8 cellular contexts compared by ENCODE assay signal in the genomic region with DNA sequence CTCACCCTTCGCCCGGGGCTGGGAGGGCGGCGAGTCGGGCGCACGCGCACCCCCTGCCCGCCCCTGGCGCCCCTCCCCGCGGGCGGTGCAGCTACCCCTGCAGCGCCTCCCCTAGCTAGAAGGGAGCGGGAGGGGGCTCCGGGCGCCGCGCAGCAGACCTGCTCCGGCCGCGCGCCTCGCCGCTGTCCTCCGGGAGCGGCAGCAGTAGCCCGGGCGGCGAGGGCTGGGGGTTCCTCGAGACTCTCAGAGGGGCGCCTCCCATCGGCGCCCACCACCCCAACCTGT. TPM values are rescaled to one million over a fixed set of nuclear protein-coding genes. Genes with fewer than 3 reads are reported as not detected.
A peak's percentile ranks its signal among the peaks of the same experiment; 100 is the strongest.
DNase-seq lines count a peak whose midpoint lies in the region; ATAC-seq, FAIRE-seq and TF ChIP-seq lines count a peak whose summit lies in the region.

A gene with protein sequence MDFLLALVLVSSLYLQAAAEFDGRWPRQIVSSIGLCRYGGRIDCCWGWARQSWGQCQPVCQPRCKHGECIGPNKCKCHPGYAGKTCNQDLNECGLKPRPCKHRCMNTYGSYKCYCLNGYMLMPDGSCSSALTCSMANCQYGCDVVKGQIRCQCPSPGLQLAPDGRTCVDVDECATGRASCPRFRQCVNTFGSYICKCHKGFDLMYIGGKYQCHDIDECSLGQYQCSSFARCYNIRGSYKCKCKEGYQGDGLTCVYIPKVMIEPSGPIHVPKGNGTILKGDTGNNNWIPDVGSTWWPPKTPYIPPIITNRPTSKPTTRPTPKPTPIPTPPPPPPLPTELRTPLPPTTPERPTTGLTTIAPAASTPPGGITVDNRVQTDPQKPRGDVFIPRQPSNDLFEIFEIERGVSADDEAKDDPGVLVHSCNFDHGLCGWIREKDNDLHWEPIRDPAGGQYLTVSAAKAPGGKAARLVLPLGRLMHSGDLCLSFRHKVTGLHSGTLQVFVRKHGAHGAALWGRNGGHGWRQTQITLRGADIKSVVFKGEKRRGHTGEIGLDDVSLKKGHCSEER (plus strand): TSS at position 148 of the 285 bp plus-strand sequence. CDS start 182 bp downstream, outside the sequence.

- DNase-seq in GM06990 (ENCODE audit: extremely low read depth, insufficient read length) = peak; percentile 85
- peak; percentile 54 for DNase-seq in NCI-H1105 treated with DMSO at 0.1 percent for 48 hours (lab: John Stamatoyannopoulos, UW)
- DNase-seq in H1 (ENCODE audit: low read depth in 1 of 2, low spot score in 2 of 2) = no peak
- DNase-seq in GDM1 (lab: John Stamatoyannopoulos, UW) = no peak
- no peak for DNase-seq in natural killer cell
- DNase-seq in cortex of kidney (lab: John Stamatoyannopoulos, UW) = no peak

- TF ChIP-seq EP300 in H1 (IDR thresholded peaks at IDR 0.05; ENCODE audit: borderline replicate concordance in 1 of 2, low read depth in 2 of 2, low read length in 2 of 2) = no peak

- H2AK5ac ChIP-seq in H1 (ENCODE audit: low read depth, low read length) = no peak within 1 kb of the TSS

- POLR2A ChIA-PET in H1 (lab: Charles Lee; ENCODE audit: partially characterized antibody) = no interaction called here

- ATAC-seq in GM21576 (IDR thresholded peaks at IDR 0.05; ENCODE audit: unreplicated experiment) (peak; percentile 37), natural killer cell (no peak)

- no peaks in the 10 kb centered on the region for H3K79me1 ChIP-seq in H1 (ENCODE audit: low read depth, low read length)

- FAIRE-seq in H1 (lab: Jason Lieb, UNC) = no peak

- H3K56ac ChIP-seq in H1 (replicated peaks; ENCODE audit: insufficient read length, low read depth, low read length) = no peak within 1 kb of the TSS

- H3K27me3 Mint-ChIP-seq in natural killer cell (ENCODE audit: low read depth in 2 of 2) = peaks cover 35 to 57% of the 10 kb centered on the region in 2 donors

- TF ChIP-seq CTCF in GM06990 (IDR thresholded peaks at IDR 0.05; ENCODE audit: insufficient read depth, low read length, poor library complexity, severe bottlenecking) (no peak), H1 (IDR thresholded peaks at IDR 0.05; ENCODE audit: control extremely low read depth in 1 of 3, insufficient read depth in 1 of 3, low read depth in 1 of 3, low read length in 3 of 3) (no peak), natural killer cell (IDR thresholded peaks at IDR 0.05) (no peak)

- TF ChIP-seq RAD21 in H1 (IDR thresholded peaks at IDR 0.05 in 1 of 2, conservative IDR thresholded peaks at IDR 0.05 in 1 of 2; ENCODE audit: low read depth in 2 of 2, low read length in 2 of 2) = no peak

- peaks cover 0 to 9% (median 5%) of the 10 kb centered on the region in 4 experiments; a peak in 4 of 7 replicates for H3K4me1 ChIP-seq in H1 (replicated peaks in 1 of 4; ENCODE audit: control insufficient read depth in 3 of 4, insufficient read depth in 4 of 4, low read length in 3 of 4)
- H3K4me1 ChIP-seq in mucosa of rectum (ENCODE audit: control insufficient read depth in 2 of 2, insufficient read depth in 2 of 2, low read length in 2 of 2) = peaks cover 3 to 7% of the 10 kb centered on the region in 2 donors

- no peak within 1 kb of the TSS for H4K91ac ChIP-seq in H1 (replicated peaks; ENCODE audit: insufficient read length, low read length)

- H2BK15ac ChIP-seq in H1 (ENCODE audit: low read length) = no peak within 1 kb of the TSS

- H3K36me3 Mint-ChIP-seq in natural killer cell = peaks cover 16% of the 10 kb centered on the region

- H3K4me1 Mint-ChIP-seq in natural killer cell = no peaks in the 10 kb centered on the region

- no peaks in the 10 kb centered on the region for H3K36me3 ChIP-seq in GM06990 (ENCODE audit: control insufficient read depth, insufficient read depth, low read length)
- H3K36me3 ChIP-seq in H1 (ENCODE audit: control insufficient read depth in 2 of 4, insufficient read depth in 4 of 4, low read length in 3 of 4) = no peaks in the 10 kb centered on the region
- no peaks in the 10 kb centered on the region for H3K36me3 ChIP-seq in mucosa of rectum (ENCODE audit: control insufficient read depth in 2 of 2, insufficient read depth in 2 of 2, low read length in 2 of 2)

- H3K27ac Mint-ChIP-seq in natural killer cell = no peak within 1 kb of the TSS

- no peak within 1 kb of the TSS for H2BK20ac ChIP-seq in H1 (ENCODE audit: low read length)

- no peak within 1 kb of the TSS for H3K23ac ChIP-seq in H1 (ENCODE audit: insufficient read length)

- peak within 1 kb of the TSS; percentile 48 for H2AFZ ChIP-seq in H1 (ENCODE audit: low read length)

- H3K27me3 ChIP-seq in GM06990 (replicated peaks; ENCODE audit: control insufficient read depth, insufficient read depth, low read length) (no peaks in the 10 kb centered on the region), H1 (replicated peaks in 1 of 4; ENCODE audit: control insufficient read depth in 3 of 4, extremely low read depth in 1 of 4, insufficient read depth in 3 of 4, low read length in 3 of 4) (peaks cover 19 to 52% (median 38%) of the 10 kb centered on the region in 4 experiments), mucosa of rectum (ENCODE audit: control insufficient read depth in 2 of 2, insufficient read depth in 2 of 2, low read length in 2 of 2) (no peaks in the 10 kb centered on the region)

- no peak within 1 kb of the TSS for H4K5ac ChIP-seq in H1 (ENCODE audit: insufficient read length, low read depth, low read length)

- H3K9me3 ChIP-seq in H1 (ENCODE audit: insufficient read depth in 2 of 2, low read depth in 1 of 2, low read length in 1 of 2) (no peaks in the 10 kb centered on the region), mucosa of rectum (ENCODE audit: control insufficient read depth in 2 of 2, low read length in 2 of 2) (no peaks in the 10 kb centered on the region)

- no peaks in the 10 kb centered on the region for H4K20me1 ChIP-seq in H1 (replicated peaks in 1 of 2; ENCODE audit: control insufficient read depth in 1 of 2, insufficient read depth in 2 of 2, low read length in 2 of 2)

- peak within 1 kb of the TSS; percentile 82; the same call in 1 of the 2 replicates for H4K8ac ChIP-seq in H1 (ENCODE audit: extremely low read depth, insufficient read depth, low read length)

- H3K14ac ChIP-seq in H1 (ENCODE audit: insufficient read length) = no peak within 1 kb of the TSS

- H3K4me2 ChIP-seq in H1 (ENCODE audit: insufficient read depth in 1 of 2, low read depth in 2 of 2, low read length in 2 of 2) = peak within 1 kb of the TSS; percentile 77 to 91

- no peak within 1 kb of the TSS for H2BK5ac ChIP-seq in H1 (ENCODE audit: low read depth, low read length)

- peak within 1 kb of the TSS; percentile 93 for H3K18ac ChIP-seq in H1 (ENCODE audit: extremely low read depth, low read length)

- no peak within 1 kb of the TSS for H3K27ac ChIP-seq in H1 (ENCODE audit: low read depth, low read length)
- peak within 1 kb of the TSS; percentile 59 to 69 for H3K27ac ChIP-seq in mucosa of rectum (ENCODE audit: low read depth in 2 of 2, low read length in 2 of 2)

- no peak within 1 kb of the TSS for H3K9ac ChIP-seq in H1 (replicated peaks in 1 of 4; ENCODE audit: extremely low read depth in 1 of 4, low read depth in 3 of 4, low read length in 3 of 4)
- H3K9ac ChIP-seq in mucosa of rectum (ENCODE audit: low read depth in 1 of 2, low read length in 2 of 2) = peak within 1 kb of the TSS; percentile 56 to 71

- WGBS in H1 (ENCODE audit: extremely low coverage in 1 of 2, insufficient coverage in 1 of 2, insufficient read length in 1 of 2, insufficient replicate concordance in 2 of 2, low coverage in 1 of 2, low lambda C conversion rate in 2 of 2, missing lambda C conversion rate in 1 of 2), 2 experiments = 0% methylated on average over 2 of the region's 34 CpGs; no CpG with 5 or more reads in 1 of the 2 experiments

- H3K23me2 ChIP-seq in H1 (ENCODE audit: low read depth, low read length) = peaks cover 17% of the 10 kb centered on the region; the same call in 1 of the 2 replicates

- TF ChIP-seq POLR2A in H1 (IDR thresholded peaks at IDR 0.05; ENCODE audit: control extremely low read depth in 1 of 2, low read depth in 2 of 2, low read length in 2 of 2) = no peak

- H3K9me3 Mint-ChIP-seq in natural killer cell = peaks cover 7 to 9% of the 10 kb centered on the region in 2 donors

- no peak within 1 kb of the TSS for H3K4me3 Mint-ChIP-seq in natural killer cell

- H3K4me3 ChIP-seq in GM06990 (replicated peaks; ENCODE audit: low read depth, low read length) (peak within 1 kb of the TSS; percentile 72), H1 (ENCODE audit: extremely low read depth in 1 of 4, insufficient read depth in 2 of 4, low read depth in 3 of 4, low read length in 4 of 4) (peak within 1 kb of the TSS; percentile 57 to 78 (median 60)), mucosa of rectum (ENCODE audit: low read length in 2 of 2) (peak within 1 kb of the TSS; percentile 75 to 81)

- no peaks in the 10 kb centered on the region for H3K79me2 ChIP-seq in H1 (ENCODE audit: control insufficient read depth in 1 of 2, insufficient read depth in 2 of 2, low read length in 2 of 2)

- CTCF ChIA-PET in H1 (lab: Charles Lee; ENCODE audit: partially characterized antibody) = no interaction called here

- H2BK12ac ChIP-seq in H1 (ENCODE audit: low read depth, low read length) = no peak within 1 kb of the TSS

- H2BK120ac ChIP-seq in H1 (replicated peaks; ENCODE audit: low read depth, low read length) = no peak within 1 kb of the TSS

- intact Hi-C loops in natural killer cell (cut with micrococcal nuclease) = no loop called here

- H3K4ac ChIP-seq in H1 (replicated peaks; ENCODE audit: insufficient read length, low read depth, low read length) = no peak within 1 kb of the TSS

TF ChIP-seq in H1, 55 proteins besides CTCF, POLR2A, EP300 and RAD21:
- TF ChIP-seq SP4 (IDR thresholded peaks at IDR 0.05; ENCODE audit: low read length) (no peak), KDM4A (IDR thresholded peaks at IDR 0.05; ENCODE audit: low read depth, low read length, severe bottlenecking) (peak; percentile 63)

RNA-seq across cellular contexts. Expression of the gene that starts here (rescaled TPM):
- 0.97 and 1.1 TPM in 2 replicates for total RNA-seq in H1 (2021; fragmentation: NEBNext Ultra II Directional; extraction: Animal tissue kit (Norgen Biotek cat#: 25700))
- 0.11 and 0.24 TPM in 2 replicates for polyA plus RNA-seq in H1 (2011; rRNA removed)
- 0.26 TPM for polyA plus RNA-seq in H1 (2011; cell fraction: cytosol; rRNA removed)
- polyA plus RNA-seq in H1 (2011; cell fraction: nucleus; rRNA removed) = 0.51 TPM
- 0.38 to 2.0 TPM (median 0.73 TPM) in 4 replicates for polyA plus RNA-seq in H1 (2012, experiment 1 of 2)
- polyA plus RNA-seq in H1 (2012, experiment 2 of 2) = 0.29 TPM
- polyA plus RNA-seq in H1 (2013, experiment 1 of 2) = 1.4 TPM
- polyA plus RNA-seq in H1 (2013, experiment 2 of 2) = 1.4 TPM
- 0.57 and 1.0 TPM in 2 replicates for polyA minus RNA-seq in H1 (2011; rRNA and poly(A)+ RNA removed)
- polyA minus RNA-seq in H1 (2011; cell fraction: cytosol; rRNA and poly(A)+ RNA removed) = not detected
- not detected for polyA minus RNA-seq in H1 (2011; cell fraction: nucleus; rRNA and poly(A)+ RNA removed)
- total RNA-seq in natural killer cell = not detected

Comparison
In these comparisons a context has a peak if more than half of its experiments do, and no peak if none do; other contexts are left out.
1. DNase-seq: peak in GM06990 (single experiment) and NCI-H1105 treated with DMSO at 0.1 percent for 48 hours (single experiment); none in H1 (0 of 2), GDM1 (single experiment), natural killer cell (single experiment) and cortex of kidney (single experiment).
2. H3K9ac ChIP-seq: peak in mucosa of rectum (2 of 2); none in H1 (0 of 4).
3. Peak in every context shown above with its lines, with median percentiles within 50 percentile points of each other: H3K4me3 ChIP-seq.